In genomic region chr2:192005214-192005613, GRCh38 we compare ENCODE assay signal across 27 cellular contexts.
"Had no signal": no experiment of that assay in that cellular context is flagged by ENCODE, and none has a peak within 500 bp of the region (broad histone marks: within the 10 kb centered on the region; RNA-seq: fewer than 3 reads in every experiment).

No MANE protein-coding gene starts in this region.

- H3K9me3 Mint-ChIP-seq: activated naive CD4-positive, alpha-beta T cell treated with anti-CD3 and anti-CD28 coated beads, Interleukin-2, amount 50 U/mL, for 72 hours; activated T-cell treated with anti-CD3 and anti-CD28 coated beads, Interleukin-2, amount 50 U/mL, for 24 hours; activated T-helper 17 cell treated with anti-CD3 and anti-CD28 coated beads, Interleukin-2, amount 50 U/mL, for 72 hours; immature natural killer cell; natural killer cell had no signal

- H3K4me2 ChIP-seq: hepatocyte had no signal

- H3K36me3 ChIP-seq: brain microvascular endothelial cell, left lung, neutrophil, pancreas, right atrium auricular region, spleen, vagina had no signal

- H3K27ac Mint-ChIP-seq: activated naive CD4-positive, alpha-beta T cell treated with anti-CD3 and anti-CD28 coated beads, Interleukin-2, amount 50 U/mL, for 72 hours; activated T-cell treated with anti-CD3 and anti-CD28 coated beads, Interleukin-2, amount 50 U/mL, for 24 hours; activated T-helper 17 cell treated with anti-CD3 and anti-CD28 coated beads, Interleukin-2, amount 50 U/mL, for 72 hours; immature natural killer cell; natural killer cell had no signal

- H2AFZ ChIP-seq: hepatocyte had no signal

- ATAC-seq: activated naive CD4-positive, alpha-beta T cell treated with anti-CD3 and anti-CD28 coated beads, Interleukin-2, amount 50 U/mL, for 72 hours; activated T-helper 17 cell treated with anti-CD3 and anti-CD28 coated beads, Interleukin-2, amount 50 U/mL, for 72 hours; left lung; natural killer cell; pancreas; psoas muscle had no signal

- H3K27ac ChIP-seq: brain microvascular endothelial cell, hepatocyte, left lung, neutrophil, pancreas, psoas muscle, right atrium auricular region, spleen, testis, vagina had no signal

- H3K4me1 Mint-ChIP-seq: activated T-helper 17 cell treated with anti-CD3 and anti-CD28 coated beads, Interleukin-2, amount 50 U/mL, for 72 hours; immature natural killer cell; natural killer cell had no signal

- H3K9me3 ChIP-seq: left lung, neutrophil, pancreas, psoas muscle, right atrium auricular region, spleen, testis, vagina had no signal

- H3K4me3 Mint-ChIP-seq: activated T-cell treated with anti-CD3 and anti-CD28 coated beads, Interleukin-2, amount 50 U/mL, for 24 hours; activated T-helper 17 cell treated with anti-CD3 and anti-CD28 coated beads, Interleukin-2, amount 50 U/mL, for 72 hours; immature natural killer cell; natural killer cell had no signal

- DNase-seq: activated CD4-positive, alpha-beta T cell treated with anti-CD3 and anti-CD28 coated beads for 1 hour; activated CD4-positive, alpha-beta T cell treated with anti-CD3 and anti-CD28 coated beads, Interleukin-2, amount 50 U/mL, for 1 hour; activated T-cell treated with anti-CD3 and anti-CD28 coated beads, Interleukin-2, amount 50 U/mL, for 24 hours; aorta; brain microvascular endothelial cell; caudate nucleus; dermis blood vessel endothelial cell; effector CD8-positive, alpha-beta T cell; glutamatergic neuron; immature natural killer cell; left lung; midbrain; natural killer cell; pancreas; psoas muscle; spleen; stimulated activated CD4-positive, alpha-beta T cell treated with anti-CD3 and anti-CD28 coated beads, Interleukin-4, amount 100 ng/mL, for 1 hour; stimulated activated naive CD4-positive, alpha-beta T cell; testis; trophoblast cell had no signal

- H3K4me1 ChIP-seq: left lung, pancreas, psoas muscle, spleen, testis, vagina had no signal

- H3K4me3 ChIP-seq: hepatocyte, left lung, lung, pancreas, psoas muscle, right atrium auricular region, spleen, testis, vagina had no signal

- H3K27me3 ChIP-seq: brain microvascular endothelial cell, hepatocyte, left lung, pancreas, right atrium auricular region, spleen, testis, vagina had no signal

- H3K36me3 Mint-ChIP-seq: activated naive CD4-positive, alpha-beta T cell treated with anti-CD3 and anti-CD28 coated beads, Interleukin-2, amount 50 U/mL, for 72 hours; immature natural killer cell; natural killer cell had no signal
